8 cellular contexts compared by ENCODE assay signal in genomic region chr13:103140001-103140671, GRCh38.
DNase-seq lines count a peak whose midpoint lies in the region; ATAC-seq and TF ChIP-seq lines count a peak whose summit lies in the region.

No MANE protein-coding gene starts in this region.

- peaks cover 0 to 1% of the 10 kb centered on the region in 2 donors for H3K27me3 Mint-ChIP-seq in CD4-positive, alpha-beta memory T cell
- peaks cover 3% of the 10 kb centered on the region for H3K27me3 Mint-ChIP-seq in CD8-positive, alpha-beta T cell (ENCODE audit: low read depth)
- no peaks in the 10 kb centered on the region for H3K27me3 Mint-ChIP-seq in activated naive CD8-positive, alpha-beta T cell treated with anti-CD3 and anti-CD28 coated beads, Interleukin-2, amount 50 U/mL, for 24 hours

- peak; percentile 88 for ATAC-seq in GM18505 (IDR thresholded peaks at IDR 0.05; ENCODE audit: unreplicated experiment)
- ATAC-seq in GM21786 (IDR thresholded peaks at IDR 0.05; ENCODE audit: unreplicated experiment): peak; percentile 92
- no peak for ATAC-seq in CD8-positive, alpha-beta T cell
- ATAC-seq in activated naive CD8-positive, alpha-beta T cell treated with anti-CD3 and anti-CD28 coated beads, Interleukin-2, amount 50 U/mL, for 24 hours: no peak

- H3K27ac Mint-ChIP-seq in CD4-positive, alpha-beta memory T cell: no peak overlapping the region
- H3K27ac Mint-ChIP-seq in CD8-positive, alpha-beta T cell: no peak overlapping the region
- no peak overlapping the region for H3K27ac Mint-ChIP-seq in activated naive CD8-positive, alpha-beta T cell treated with anti-CD3 and anti-CD28 coated beads, Interleukin-2, amount 50 U/mL, for 24 hours

- CTCF ChIA-PET in CD4-positive, alpha-beta memory T cell (lab: Charles Lee; ENCODE audit: partially characterized antibody): no interaction called here
- CTCF ChIA-PET in CD8-positive, alpha-beta T cell (lab: Charles Lee): no interaction called here

- no peaks in the 10 kb centered on the region for H3K4me1 Mint-ChIP-seq in CD4-positive, alpha-beta memory T cell
- no peaks in the 10 kb centered on the region for H3K4me1 Mint-ChIP-seq in CD8-positive, alpha-beta T cell (ENCODE audit: low read depth)
- no peaks in the 10 kb centered on the region for H3K4me1 Mint-ChIP-seq in activated naive CD8-positive, alpha-beta T cell treated with anti-CD3 and anti-CD28 coated beads, Interleukin-2, amount 50 U/mL, for 24 hours

- no peaks in the 10 kb centered on the region for H3K36me3 ChIP-seq in adrenal gland (replicated peaks in 1 of 2)
- no peaks in the 10 kb centered on the region for H3K36me3 ChIP-seq in CD4-positive, alpha-beta memory T cell (ENCODE audit: insufficient read depth, low read length)
- no peaks in the 10 kb centered on the region for H3K36me3 ChIP-seq in CD8-positive, alpha-beta T cell (ENCODE audit: insufficient read depth, low read length)

- TF ChIP-seq CTCF in adrenal gland (IDR thresholded peaks at IDR 0.05): peak; percentile 38 to 70 (median 67)
- TF ChIP-seq CTCF in CD8-positive, alpha-beta T cell (IDR thresholded peaks at IDR 0.05): no peak

- intact Hi-C loops in adrenal gland (cut with DNase I): no loop called here
- intact Hi-C loops in CD4-positive, alpha-beta memory T cell (cut with micrococcal nuclease): no loop called here
- intact Hi-C loops in CD8-positive, alpha-beta T cell (cut with DNase I, micrococcal nuclease): no loop called here

- 49 to 62% (median 52%) methylated on average over 5 of the region's 5 CpGs for whole genome bisulfite sequencing in adrenal gland, 4 donors

- no peak overlapping the region for H3K27ac ChIP-seq in adrenal gland
- no peak overlapping the region for H3K27ac ChIP-seq in CD4-positive, alpha-beta memory T cell (ENCODE audit: low read depth, low read length)
- no peak overlapping the region for H3K27ac ChIP-seq in CD8-positive, alpha-beta T cell (ENCODE audit: low read depth, low read length)

- no peak overlapping the region for H3K4me3 Mint-ChIP-seq in CD4-positive, alpha-beta memory T cell
- H3K4me3 Mint-ChIP-seq in CD8-positive, alpha-beta T cell: no peak overlapping the region
- no peak overlapping the region for H3K4me3 Mint-ChIP-seq in activated naive CD8-positive, alpha-beta T cell treated with anti-CD3 and anti-CD28 coated beads, Interleukin-2, amount 50 U/mL, for 24 hours

- TF ChIP-seq POLR2A in GM18505 (IDR thresholded peaks at IDR 0.05; ENCODE audit: borderline replicate concordance, extremely low read depth, insufficient read depth, insufficient read length): no peak
- no peak for TF ChIP-seq POLR2A in adrenal gland (IDR thresholded peaks at IDR 0.05)

- peaks cover 0 to 9% (median under 1%) of the 10 kb centered on the region in 8 donors for H3K9me3 Mint-ChIP-seq in CD4-positive, alpha-beta memory T cell
- H3K9me3 Mint-ChIP-seq in CD8-positive, alpha-beta T cell: no peaks in the 10 kb centered on the region
- no peaks in the 10 kb centered on the region for H3K9me3 Mint-ChIP-seq in activated naive CD8-positive, alpha-beta T cell treated with anti-CD3 and anti-CD28 coated beads, Interleukin-2, amount 50 U/mL, for 24 hours

- H3K36me3 Mint-ChIP-seq in CD4-positive, alpha-beta memory T cell: no peaks in the 10 kb centered on the region
- H3K36me3 Mint-ChIP-seq in CD8-positive, alpha-beta T cell: no peaks in the 10 kb centered on the region
- H3K36me3 Mint-ChIP-seq in activated naive CD8-positive, alpha-beta T cell treated with anti-CD3 and anti-CD28 coated beads, Interleukin-2, amount 50 U/mL, for 24 hours (ENCODE audit: low read depth): no peaks in the 10 kb centered on the region

- H3K9me3 ChIP-seq in adrenal gland (replicated peaks in 1 of 3): no peaks in the 10 kb centered on the region
- H3K9me3 ChIP-seq in CD4-positive, alpha-beta memory T cell (ENCODE audit: control insufficient read depth in 1 of 2, low read length in 2 of 2): no peaks in the 10 kb centered on the region
- no peaks in the 10 kb centered on the region for H3K9me3 ChIP-seq in CD8-positive, alpha-beta T cell (ENCODE audit: low read length)

- peaks cover 2% of the 10 kb centered on the region for H3K27me3 ChIP-seq in adrenal gland
- no peaks in the 10 kb centered on the region for H3K27me3 ChIP-seq in CD4-positive, alpha-beta memory T cell (ENCODE audit: insufficient read depth, low read length)
- no peaks in the 10 kb centered on the region for H3K27me3 ChIP-seq in CD8-positive, alpha-beta T cell (ENCODE audit: insufficient read depth, low read length)

- DNase-seq in HT1080 (ENCODE audit: low read depth) (peak; percentile 50), adrenal gland (peak in 6 of 7 donors; percentile 14 to 55 (median 24)), kidney tubule cell (ENCODE audit: low spot score) (peak; percentile 46)
- no peak for DNase-seq in CD4-positive, alpha-beta memory T cell
- DNase-seq in CD8-positive, alpha-beta T cell: no peak
- no peak for DNase-seq in activated naive CD8-positive, alpha-beta T cell treated with anti-CD3 and anti-CD28 coated beads, Interleukin-2, amount 50 U/mL, for 24 hours

- no peaks in the 10 kb centered on the region for H3K4me1 ChIP-seq in adrenal gland (replicated peaks in 1 of 2)
- no peaks in the 10 kb centered on the region for H3K4me1 ChIP-seq in CD4-positive, alpha-beta memory T cell (ENCODE audit: insufficient read depth, low read length)
- no peaks in the 10 kb centered on the region for H3K4me1 ChIP-seq in CD8-positive, alpha-beta T cell (ENCODE audit: insufficient read depth, low read length)

- POLR2A ChIA-PET in CD4-positive, alpha-beta memory T cell (lab: Charles Lee; ENCODE audit: partially characterized antibody): no interaction called here
- POLR2A ChIA-PET in CD8-positive, alpha-beta T cell (lab: Charles Lee): no interaction called here

- no peak overlapping the region for H3K4me3 ChIP-seq in adrenal gland
- H3K4me3 ChIP-seq in CD4-positive, alpha-beta memory T cell (ENCODE audit: low read length in 2 of 2): no peak overlapping the region
- no peak overlapping the region for H3K4me3 ChIP-seq in CD8-positive, alpha-beta T cell (ENCODE audit: low read depth, low read length)

Comparison
In these comparisons a context has a peak if more than half of its experiments do, and no peak if none do; other contexts are left out.
1. ATAC-seq: peak in GM18505 (single experiment) and GM21786 (single experiment); none in CD8-positive, alpha-beta T cell (single experiment) and activated naive CD8-positive, alpha-beta T cell treated with anti-CD3 and anti-CD28 coated beads, Interleukin-2, amount 50 U/mL, for 24 hours (single experiment).
2. DNase-seq: peak in HT1080 (single experiment), adrenal gland (6 of 7) and kidney tubule cell (single experiment); none in CD4-positive, alpha-beta memory T cell (0 of 5), CD8-positive, alpha-beta T cell (0 of 7) and activated naive CD8-positive, alpha-beta T cell treated with anti-CD3 and anti-CD28 coated beads, Interleukin-2, amount 50 U/mL, for 24 hours (single experiment).